In the genomic region with DNA sequence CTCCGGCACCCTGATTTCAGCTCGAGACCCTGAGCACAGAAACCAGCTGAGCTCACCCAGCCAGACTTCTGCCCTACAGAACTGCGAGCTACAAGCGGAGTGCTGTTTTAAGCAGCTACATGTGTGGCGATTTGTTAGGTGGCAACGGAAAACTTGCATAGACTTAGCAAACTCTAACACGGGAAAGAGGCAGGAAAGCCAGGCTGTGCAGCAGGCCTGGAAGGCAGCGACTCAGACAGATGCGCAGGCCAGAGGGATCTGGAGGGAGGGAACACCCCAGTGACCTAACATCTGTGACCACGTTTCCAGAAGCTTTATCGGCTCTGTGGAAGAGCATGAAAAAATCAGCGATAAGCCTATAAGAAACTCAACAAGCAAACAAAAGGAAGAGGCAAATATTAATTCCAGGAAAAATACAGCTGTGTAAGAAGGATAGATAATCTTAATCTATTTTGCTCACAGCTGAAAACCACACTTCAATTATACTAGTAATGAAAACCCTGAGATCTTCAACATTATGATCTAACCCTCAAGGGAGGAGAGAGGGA, we compare ENCODE assay signal across 1 cellular context.
TF ChIP-seq lines count a peak whose summit lies in the region.

No MANE protein-coding gene starts in this region.

TF ChIP-seq in GM12891, 5 proteins besides CTCF, POLR2A, EP300 and RAD21:
- TF ChIP-seq POU2F2 (IDR thresholded peaks at IDR 0.05; ENCODE audit: low read depth, low read length) (no peak), PAX5 (IDR thresholded peaks at IDR 0.05; ENCODE audit: insufficient read depth, low read length, severe bottlenecking) (no peak), POLR2AphosphoS5 (IDR thresholded peaks at IDR 0.05; ENCODE audit: low read depth, low read length) (no peak), SPI1 (IDR thresholded peaks at IDR 0.05; ENCODE audit: low read depth, low read length) (no peak), TAF1 (IDR thresholded peaks at IDR 0.05; ENCODE audit: low read depth, low read length) (no peak)
